Comparison of ENCODE assay signal across 1 cellular context in the genomic region with DNA sequence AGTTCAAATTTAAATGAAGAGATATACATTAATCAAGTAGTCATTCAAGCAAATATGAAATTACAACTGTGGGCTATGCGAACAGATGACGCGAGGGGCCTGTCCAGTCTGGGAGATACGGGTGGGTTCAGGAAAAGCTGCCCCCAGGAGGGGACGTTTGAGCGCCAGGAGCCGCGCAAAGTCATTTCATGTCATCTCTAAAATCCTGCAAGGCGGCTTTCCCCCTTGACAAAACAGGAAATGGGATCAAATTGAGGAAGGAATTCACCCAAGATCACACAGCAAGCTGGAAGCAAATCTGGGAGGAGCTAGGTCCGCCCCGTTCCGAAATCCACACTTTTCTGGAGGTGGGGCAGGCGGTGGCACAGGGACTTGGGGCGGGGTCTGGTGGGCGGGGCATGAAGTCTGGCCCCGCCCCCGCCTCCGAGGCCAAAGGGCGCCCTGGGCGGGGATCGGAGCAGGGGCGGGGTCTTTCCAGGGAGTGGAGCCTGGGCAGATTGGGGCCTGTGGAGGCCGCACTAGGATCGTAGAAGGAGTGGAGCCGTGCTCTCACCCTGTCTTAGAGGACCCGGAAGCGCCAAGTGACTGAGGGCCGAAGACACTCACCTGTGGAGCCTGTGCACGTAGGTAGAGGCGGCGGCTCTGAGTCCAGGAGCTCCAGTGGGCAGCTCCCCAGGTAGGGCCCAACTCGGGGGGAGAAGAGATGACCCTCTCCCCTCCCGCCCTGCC.
TF ChIP-seq lines count a peak whose summit lies in the region.

A gene with protein sequence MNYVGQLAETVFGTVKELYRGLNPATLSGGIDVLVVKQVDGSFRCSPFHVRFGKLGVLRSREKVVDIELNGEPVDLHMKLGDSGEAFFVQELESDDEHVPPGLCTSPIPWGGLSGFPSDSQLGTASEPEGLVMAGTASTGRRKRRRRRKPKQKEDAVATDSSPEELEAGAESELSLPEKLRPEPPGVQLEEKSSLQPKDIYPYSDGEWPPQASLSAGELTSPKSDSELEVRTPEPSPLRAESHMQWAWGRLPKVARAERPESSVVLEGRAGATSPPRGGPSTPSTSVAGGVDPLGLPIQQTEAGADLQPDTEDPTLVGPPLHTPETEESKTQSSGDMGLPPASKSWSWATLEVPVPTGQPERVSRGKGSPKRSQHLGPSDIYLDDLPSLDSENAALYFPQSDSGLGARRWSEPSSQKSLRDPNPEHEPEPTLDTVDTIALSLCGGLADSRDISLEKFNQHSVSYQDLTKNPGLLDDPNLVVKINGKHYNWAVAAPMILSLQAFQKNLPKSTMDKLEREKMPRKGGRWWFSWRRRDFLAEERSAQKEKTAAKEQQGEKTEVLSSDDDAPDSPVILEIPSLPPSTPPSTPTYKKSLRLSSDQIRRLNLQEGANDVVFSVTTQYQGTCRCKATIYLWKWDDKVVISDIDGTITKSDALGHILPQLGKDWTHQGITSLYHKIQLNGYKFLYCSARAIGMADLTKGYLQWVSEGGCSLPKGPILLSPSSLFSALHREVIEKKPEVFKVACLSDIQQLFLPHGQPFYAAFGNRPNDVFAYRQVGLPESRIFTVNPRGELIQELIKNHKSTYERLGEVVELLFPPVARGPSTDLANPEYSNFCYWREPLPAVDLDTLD (plus strand): TSS at position 495 of the 729 bp plus-strand sequence. CDS start 4,983 bp downstream, outside the sequence.

TF ChIP-seq in HepG2, 621 proteins besides CTCF, POLR2A, EP300 and RAD21 (continued from another document and continues in another):
- TF ChIP-seq, protein P1, sequence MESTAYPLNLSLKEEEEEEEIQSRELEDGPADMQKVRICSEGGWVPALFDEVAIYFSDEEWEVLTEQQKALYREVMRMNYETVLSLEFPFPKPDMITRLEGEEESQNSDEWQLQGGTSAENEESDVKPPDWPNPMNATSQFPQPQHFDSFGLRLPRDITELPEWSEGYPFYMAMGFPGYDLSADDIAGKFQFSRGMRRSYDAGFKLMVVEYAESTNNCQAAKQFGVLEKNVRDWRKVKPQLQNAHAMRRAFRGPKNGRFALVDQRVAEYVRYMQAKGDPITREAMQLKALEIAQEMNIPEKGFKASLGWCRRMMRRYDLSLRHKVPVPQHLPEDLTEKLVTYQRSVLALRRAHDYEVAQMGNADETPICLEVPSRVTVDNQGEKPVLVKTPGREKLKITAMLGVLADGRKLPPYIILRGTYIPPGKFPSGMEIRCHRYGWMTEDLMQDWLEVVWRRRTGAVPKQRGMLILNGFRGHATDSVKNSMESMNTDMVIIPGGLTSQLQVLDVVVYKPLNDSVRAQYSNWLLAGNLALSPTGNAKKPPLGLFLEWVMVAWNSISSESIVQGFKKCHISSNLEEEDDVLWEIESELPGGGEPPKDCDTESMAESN (CRISPR knock-in tag; conservative IDR thresholded peaks at IDR 0.05), result peak; percentile 66; the same call in 1 of the 2 replicates
- TF ChIP-seq NFKB2 (CRISPR knock-in tag; IDR thresholded peaks at IDR 0.05; ENCODE audit: borderline replicate concordance), result no peak
- 0 out of 2 replicates have a peak, but pooled peaks have one; percentile 1 for TF ChIP-seq ZNF143 (CRISPR knock-in tag; IDR thresholded peaks at IDR 0.05)
- TF ChIP-seq, protein P2, sequence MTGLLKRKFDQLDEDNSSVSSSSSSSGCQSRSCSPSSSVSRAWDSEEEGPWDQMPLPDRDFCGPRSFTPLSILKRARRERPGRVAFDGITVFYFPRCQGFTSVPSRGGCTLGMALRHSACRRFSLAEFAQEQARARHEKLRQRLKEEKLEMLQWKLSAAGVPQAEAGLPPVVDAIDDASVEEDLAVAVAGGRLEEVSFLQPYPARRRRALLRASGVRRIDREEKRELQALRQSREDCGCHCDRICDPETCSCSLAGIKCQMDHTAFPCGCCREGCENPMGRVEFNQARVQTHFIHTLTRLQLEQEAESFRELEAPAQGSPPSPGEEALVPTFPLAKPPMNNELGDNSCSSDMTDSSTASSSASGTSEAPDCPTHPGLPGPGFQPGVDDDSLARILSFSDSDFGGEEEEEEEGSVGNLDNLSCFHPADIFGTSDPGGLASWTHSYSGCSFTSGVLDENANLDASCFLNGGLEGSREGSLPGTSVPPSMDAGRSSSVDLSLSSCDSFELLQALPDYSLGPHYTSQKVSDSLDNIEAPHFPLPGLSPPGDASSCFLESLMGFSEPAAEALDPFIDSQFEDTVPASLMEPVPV (CRISPR knock-in tag; IDR thresholded peaks at IDR 0.05), result 0 out of 2 replicates have a peak, but pooled peaks have one; percentile 76
- TF ChIP-seq TAF15 (IDR thresholded peaks at IDR 0.05; ENCODE audit: low read depth, low read length, poor library complexity, severe bottlenecking), result peak; percentile 31
- TF ChIP-seq, protein P3, sequence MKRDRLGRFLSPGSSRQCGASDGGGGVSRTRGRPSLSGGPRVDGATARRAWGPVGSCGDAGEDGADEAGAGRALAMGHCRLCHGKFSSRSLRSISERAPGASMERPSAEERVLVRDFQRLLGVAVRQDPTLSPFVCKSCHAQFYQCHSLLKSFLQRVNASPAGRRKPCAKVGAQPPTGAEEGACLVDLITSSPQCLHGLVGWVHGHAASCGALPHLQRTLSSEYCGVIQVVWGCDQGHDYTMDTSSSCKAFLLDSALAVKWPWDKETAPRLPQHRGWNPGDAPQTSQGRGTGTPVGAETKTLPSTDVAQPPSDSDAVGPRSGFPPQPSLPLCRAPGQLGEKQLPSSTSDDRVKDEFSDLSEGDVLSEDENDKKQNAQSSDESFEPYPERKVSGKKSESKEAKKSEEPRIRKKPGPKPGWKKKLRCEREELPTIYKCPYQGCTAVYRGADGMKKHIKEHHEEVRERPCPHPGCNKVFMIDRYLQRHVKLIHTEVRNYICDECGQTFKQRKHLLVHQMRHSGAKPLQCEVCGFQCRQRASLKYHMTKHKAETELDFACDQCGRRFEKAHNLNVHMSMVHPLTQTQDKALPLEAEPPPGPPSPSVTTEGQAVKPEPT (CRISPR knock-in tag; IDR thresholded peaks at IDR 0.05; ENCODE audit: low read depth), result no peak
- no peak for TF ChIP-seq SRSF4 (IDR thresholded peaks at IDR 0.05; ENCODE audit: low read depth, low read length, poor library complexity, severe bottlenecking)
- peak; percentile 70 for TF ChIP-seq MXD4 (CRISPR knock-in tag; IDR thresholded peaks at IDR 0.05)
- no peak for TF ChIP-seq ZNF773 (CRISPR knock-in tag; IDR thresholded peaks at IDR 0.05; ENCODE audit: borderline replicate concordance)
- peak; percentile 12; the same call in 1 of the 2 replicates for TF ChIP-seq HMG20A (CRISPR knock-in tag; IDR thresholded peaks at IDR 0.05; ENCODE audit: borderline replicate concordance)
- TF ChIP-seq XRCC5 (optimal IDR thresholded peaks at IDR 0.05; ENCODE audit: low read length), result peak; percentile 22
- 0 out of 2 replicates have a peak, but pooled peaks have one; percentile 25 for TF ChIP-seq ZNF839 (CRISPR knock-in tag; IDR thresholded peaks at IDR 0.05; ENCODE audit: borderline replicate concordance)
- peak; percentile 90; the same call in 1 of the 2 replicates for TF ChIP-seq ZNF850 (CRISPR knock-in tag; conservative IDR thresholded peaks at IDR 0.05)
- TF ChIP-seq NFE2 (CRISPR knock-in tag; IDR thresholded peaks at IDR 0.05), result no peak
- no peak for TF ChIP-seq TCF7L2 (IDR thresholded peaks at IDR 0.05; ENCODE audit: low read depth, low read length)
- TF ChIP-seq ZNF333 (CRISPR knock-in tag; IDR thresholded peaks at IDR 0.05; ENCODE audit: borderline replicate concordance), result no peak
- TF ChIP-seq, protein P4, sequence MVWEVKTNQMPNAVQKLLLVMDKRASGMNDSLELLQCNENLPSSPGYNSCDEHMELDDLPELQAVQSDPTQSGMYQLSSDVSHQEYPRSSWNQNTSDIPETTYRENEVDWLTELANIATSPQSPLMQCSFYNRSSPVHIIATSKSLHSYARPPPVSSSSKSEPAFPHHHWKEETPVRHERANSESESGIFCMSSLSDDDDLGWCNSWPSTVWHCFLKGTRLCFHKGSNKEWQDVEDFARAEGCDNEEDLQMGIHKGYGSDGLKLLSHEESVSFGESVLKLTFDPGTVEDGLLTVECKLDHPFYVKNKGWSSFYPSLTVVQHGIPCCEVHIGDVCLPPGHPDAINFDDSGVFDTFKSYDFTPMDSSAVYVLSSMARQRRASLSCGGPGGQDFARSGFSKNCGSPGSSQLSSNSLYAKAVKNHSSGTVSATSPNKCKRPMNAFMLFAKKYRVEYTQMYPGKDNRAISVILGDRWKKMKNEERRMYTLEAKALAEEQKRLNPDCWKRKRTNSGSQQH (CRISPR knock-in tag; IDR thresholded peaks at IDR 0.05; ENCODE audit: low read depth), result peak; percentile 42; the same call in 1 of the 2 replicates
- TF ChIP-seq, protein P5, sequence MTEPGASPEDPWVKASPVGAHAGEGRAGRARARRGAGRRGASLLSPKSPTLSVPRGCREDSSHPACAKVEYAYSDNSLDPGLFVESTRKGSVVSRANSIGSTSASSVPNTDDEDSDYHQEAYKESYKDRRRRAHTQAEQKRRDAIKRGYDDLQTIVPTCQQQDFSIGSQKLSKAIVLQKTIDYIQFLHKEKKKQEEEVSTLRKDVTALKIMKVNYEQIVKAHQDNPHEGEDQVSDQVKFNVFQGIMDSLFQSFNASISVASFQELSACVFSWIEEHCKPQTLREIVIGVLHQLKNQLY (CRISPR knock-in tag; IDR thresholded peaks at IDR 0.05), result 0 out of 2 replicates have a peak, but pooled peaks have one; percentile 9
- TF ChIP-seq, protein P6, sequence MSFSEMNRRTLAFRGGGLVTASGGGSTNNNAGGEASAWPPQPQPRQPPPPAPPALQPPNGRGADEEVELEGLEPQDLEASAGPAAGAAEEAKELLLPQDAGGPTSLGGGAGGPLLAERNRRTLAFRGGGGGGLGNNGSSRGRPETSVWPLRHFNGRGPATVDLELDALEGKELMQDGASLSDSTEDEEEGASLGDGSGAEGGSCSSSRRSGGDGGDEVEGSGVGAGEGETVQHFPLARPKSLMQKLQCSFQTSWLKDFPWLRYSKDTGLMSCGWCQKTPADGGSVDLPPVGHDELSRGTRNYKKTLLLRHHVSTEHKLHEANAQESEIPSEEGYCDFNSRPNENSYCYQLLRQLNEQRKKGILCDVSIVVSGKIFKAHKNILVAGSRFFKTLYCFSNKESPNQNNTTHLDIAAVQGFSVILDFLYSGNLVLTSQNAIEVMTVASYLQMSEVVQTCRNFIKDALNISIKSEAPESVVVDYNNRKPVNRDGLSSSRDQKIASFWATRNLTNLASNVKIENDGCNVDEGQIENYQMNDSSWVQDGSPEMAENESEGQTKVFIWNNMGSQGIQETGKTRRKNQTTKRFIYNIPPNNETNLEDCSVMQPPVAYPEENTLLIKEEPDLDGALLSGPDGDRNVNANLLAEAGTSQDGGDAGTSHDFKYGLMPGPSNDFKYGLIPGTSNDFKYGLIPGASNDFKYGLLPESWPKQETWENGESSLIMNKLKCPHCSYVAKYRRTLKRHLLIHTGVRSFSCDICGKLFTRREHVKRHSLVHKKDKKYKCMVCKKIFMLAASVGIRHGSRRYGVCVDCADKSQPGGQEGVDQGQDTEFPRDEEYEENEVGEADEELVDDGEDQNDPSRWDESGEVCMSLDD (CRISPR knock-in tag; IDR thresholded peaks at IDR 0.05; ENCODE audit: borderline replicate concordance), result no peak
- no peak; the same call in 1 of the 2 replicates for TF ChIP-seq ZNF460 (CRISPR knock-in tag; IDR thresholded peaks at IDR 0.05; ENCODE audit: borderline replicate concordance)
- TF ChIP-seq ATRX (CRISPR knock-in tag; IDR thresholded peaks at IDR 0.05; ENCODE audit: borderline replicate concordance), result no peak
- no peak for TF ChIP-seq CAMTA2 (CRISPR knock-in tag; IDR thresholded peaks at IDR 0.05; ENCODE audit: borderline replicate concordance)
- peak; percentile 88 for TF ChIP-seq TGIF2 (CRISPR knock-in tag; IDR thresholded peaks at IDR 0.05)
- no peak for TF ChIP-seq BRD4 (CRISPR knock-in tag; IDR thresholded peaks at IDR 0.05)
- TF ChIP-seq, protein P7, sequence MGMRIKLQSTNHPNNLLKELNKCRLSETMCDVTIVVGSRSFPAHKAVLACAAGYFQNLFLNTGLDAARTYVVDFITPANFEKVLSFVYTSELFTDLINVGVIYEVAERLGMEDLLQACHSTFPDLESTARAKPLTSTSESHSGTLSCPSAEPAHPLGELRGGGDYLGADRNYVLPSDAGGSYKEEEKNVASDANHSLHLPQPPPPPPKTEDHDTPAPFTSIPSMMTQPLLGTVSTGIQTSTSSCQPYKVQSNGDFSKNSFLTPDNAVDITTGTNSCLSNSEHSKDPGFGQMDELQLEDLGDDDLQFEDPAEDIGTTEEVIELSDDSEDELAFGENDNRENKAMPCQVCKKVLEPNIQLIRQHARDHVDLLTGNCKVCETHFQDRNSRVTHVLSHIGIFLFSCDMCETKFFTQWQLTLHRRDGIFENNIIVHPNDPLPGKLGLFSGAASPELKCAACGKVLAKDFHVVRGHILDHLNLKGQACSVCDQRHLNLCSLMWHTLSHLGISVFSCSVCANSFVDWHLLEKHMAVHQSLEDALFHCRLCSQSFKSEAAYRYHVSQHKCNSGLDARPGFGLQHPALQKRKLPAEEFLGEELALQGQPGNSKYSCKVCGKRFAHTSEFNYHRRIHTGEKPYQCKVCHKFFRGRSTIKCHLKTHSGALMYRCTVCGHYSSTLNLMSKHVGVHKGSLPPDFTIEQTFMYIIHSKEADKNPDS (CRISPR knock-in tag; IDR thresholded peaks at IDR 0.05), result no peak
- 0 out of 2 replicates have a peak, but pooled peaks have one; percentile 11 for TF ChIP-seq KLF11 (CRISPR knock-in tag; IDR thresholded peaks at IDR 0.05)
- TF ChIP-seq, protein P8, sequence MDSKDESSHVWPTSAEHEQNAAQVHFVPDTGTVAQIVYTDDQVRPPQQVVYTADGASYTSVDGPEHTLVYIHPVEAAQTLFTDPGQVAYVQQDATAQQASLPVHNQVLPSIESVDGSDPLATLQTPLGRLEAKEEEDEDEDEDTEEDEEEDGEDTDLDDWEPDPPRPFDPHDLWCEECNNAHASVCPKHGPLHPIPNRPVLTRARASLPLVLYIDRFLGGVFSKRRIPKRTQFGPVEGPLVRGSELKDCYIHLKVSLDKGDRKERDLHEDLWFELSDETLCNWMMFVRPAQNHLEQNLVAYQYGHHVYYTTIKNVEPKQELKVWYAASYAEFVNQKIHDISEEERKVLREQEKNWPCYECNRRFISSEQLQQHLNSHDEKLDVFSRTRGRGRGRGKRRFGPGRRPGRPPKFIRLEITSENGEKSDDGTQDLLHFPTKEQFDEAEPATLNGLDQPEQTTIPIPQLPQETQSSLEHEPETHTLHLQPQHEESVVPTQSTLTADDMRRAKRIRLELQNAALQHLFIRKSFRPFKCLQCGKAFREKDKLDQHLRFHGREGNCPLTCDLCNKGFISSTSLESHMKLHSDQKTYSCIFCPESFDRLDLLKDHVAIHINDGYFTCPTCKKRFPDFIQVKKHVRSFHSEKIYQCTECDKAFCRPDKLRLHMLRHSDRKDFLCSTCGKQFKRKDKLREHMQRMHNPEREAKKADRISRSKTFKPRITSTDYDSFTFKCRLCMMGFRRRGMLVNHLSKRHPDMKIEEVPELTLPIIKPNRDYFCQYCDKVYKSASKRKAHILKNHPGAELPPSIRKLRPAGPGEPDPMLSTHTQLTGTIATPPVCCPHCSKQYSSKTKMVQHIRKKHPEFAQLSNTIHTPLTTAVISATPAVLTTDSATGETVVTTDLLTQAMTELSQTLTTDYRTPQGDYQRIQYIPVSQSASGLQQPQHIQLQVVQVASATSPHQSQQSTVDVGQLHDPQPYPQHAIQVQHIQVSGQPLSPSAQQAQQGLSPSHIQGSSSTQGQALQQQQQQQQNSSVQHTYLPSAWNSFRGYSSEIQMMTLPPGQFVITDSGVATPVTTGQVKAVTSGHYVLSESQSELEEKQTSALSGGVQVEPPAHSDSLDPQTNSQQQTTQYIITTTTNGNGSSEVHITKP (CRISPR knock-in tag; IDR thresholded peaks at IDR 0.05; ENCODE audit: low read depth), result no peak; the same call in none of the 2 replicates
- TF ChIP-seq SOX13 (IDR thresholded peaks at IDR 0.05), result no peak
- peak in 1 of 2 experiments; percentile 43; a peak in 1 of 4 replicates for TF ChIP-seq SOX13 (CRISPR knock-in tag; conservative IDR thresholded peaks at IDR 0.05 in 1 of 2, IDR thresholded peaks at IDR 0.05 in 1 of 2)
